In genomic region chr11:48169259-48169658, GRCh38 we compare ENCODE assay signal across 27 cellular contexts. TPM values are rescaled to one million over a fixed set of nuclear protein-coding genes. Genes with fewer than 3 reads are reported as not detected.
A peak's percentile ranks its signal among the peaks of the same experiment; 100 is the strongest.
DNase-seq lines count a peak whose midpoint lies in the region; ATAC-seq, FAIRE-seq and TF ChIP-seq lines count a peak whose summit lies in the region.
"Had no signal": no experiment of that assay in that cellular context is flagged by ENCODE, and none has a peak within 500 bp of the region (broad histone marks: within the 10 kb centered on the region; RNA-seq: fewer than 3 reads in every experiment).

No MANE protein-coding gene starts in this region.

- H3K36me3 ChIP-seq in fibroblast of lung (ENCODE audit: control insufficient read depth, insufficient read depth, low read length), result no peaks in the 10 kb centered on the region
- peaks cover 0 to 17% of the 10 kb centered on the region in 2 donors for H3K36me3 ChIP-seq in thyroid gland
- peaks cover 8 to 17% of the 10 kb centered on the region in 2 donors for H3K36me3 ChIP-seq in kidney (ENCODE audit: control insufficient read depth in 1 of 2, insufficient read depth in 2 of 2, low read length in 2 of 2)
- H3K36me3 ChIP-seq: ovary had no signal

- no peaks in the 10 kb centered on the region for H3K9me3 ChIP-seq in fibroblast of lung (ENCODE audit: control insufficient read depth, insufficient read depth, low read depth, low read length)
- H3K9me3 ChIP-seq in thyroid gland, result no peaks in the 10 kb centered on the region
- H3K9me3 ChIP-seq in kidney (ENCODE audit: control insufficient read depth in 1 of 2, low read length in 2 of 2), result no peaks in the 10 kb centered on the region
- H3K9me3 ChIP-seq: ovary, right lobe of liver had no signal

- FAIRE-seq in kidney (lab: Jason Lieb, UNC), result no peak
- FAIRE-seq: H1, keratinocyte had no signal

- ATAC-seq in natural killer cell, result no peak
- ATAC-seq in natural killer cell treated with Interleukin-12 subunit alpha and Interleukin-12 subunit beta and Interleukin-15 and Interleukin-18, amount 100 ng/mL, for 72 hours, result no peak
- ATAC-seq: activated CD8-positive, alpha-beta T cell treated with anti-CD3 and anti-CD28 coated beads for 36 hours had no signal

- peak overlapping the region; percentile 81 for H3K27ac ChIP-seq in fibroblast of lung (ENCODE audit: insufficient read depth, low read length)
- H3K27ac ChIP-seq in thyroid gland, result peak overlapping the region in 1 of 3 donors; percentile 43
- no peak overlapping the region for H3K27ac ChIP-seq in kidney (ENCODE audit: low read depth in 2 of 2, low read length in 2 of 2)
- H3K27ac ChIP-seq: ovary, right lobe of liver had no signal

- peaks cover 20% of the 10 kb centered on the region for H3K4me1 ChIP-seq in fibroblast of lung (ENCODE audit: control insufficient read depth, extremely low read depth, insufficient read depth, low read length)
- H3K4me1 ChIP-seq in thyroid gland, result peaks cover 7 to 17% of the 10 kb centered on the region in 2 donors
- no peaks in the 10 kb centered on the region for H3K4me1 ChIP-seq in kidney (ENCODE audit: control insufficient read depth in 1 of 2, insufficient read depth in 1 of 2, low read depth in 1 of 2, low read length in 2 of 2)
- H3K4me1 ChIP-seq: right lobe of liver had no signal

- intact Hi-C loops in natural killer cell (cut with micrococcal nuclease), result no loop called here
- intact Hi-C loops in thyroid gland (cut with DNase I), result no loop called here
- intact Hi-C loops in kidney (cut with DNase I), result no loop called here

- H3K79me2 ChIP-seq in fibroblast of lung (ENCODE audit: control insufficient read depth, insufficient read depth, low read length), result no peaks in the 10 kb centered on the region

- H3K27ac Mint-ChIP-seq in natural killer cell (peak overlapping the region; percentile 17 to 63), nephron (peak overlapping the region; percentile 80 to 92 (median 87))
- peak overlapping the region in 1 of 2 donors; percentile 47 for H3K27ac Mint-ChIP-seq in natural killer cell treated with Interleukin-12 subunit alpha and Interleukin-12 subunit beta and Interleukin-15 and Interleukin-18, amount 100 ng/mL, for 72 hours
- H3K27ac Mint-ChIP-seq: activated CD8-positive, alpha-beta T cell treated with anti-CD3 and anti-CD28 coated beads for 36 hours had no signal

- H4K20me1 ChIP-seq in fibroblast of lung (ENCODE audit: control insufficient read depth, extremely low read depth, insufficient read depth, low read length), result no peaks in the 10 kb centered on the region

- H3K36me3 Mint-ChIP-seq in natural killer cell (no peaks in the 10 kb centered on the region), nephron (ENCODE audit: low read depth) (peaks cover 36% of the 10 kb centered on the region)
- peaks cover 18% of the 10 kb centered on the region for H3K36me3 Mint-ChIP-seq in natural killer cell treated with Interleukin-12 subunit alpha and Interleukin-12 subunit beta and Interleukin-15 and Interleukin-18, amount 100 ng/mL, for 72 hours

- no peaks in the 10 kb centered on the region for H3K9me3 Mint-ChIP-seq in natural killer cell
- no peaks in the 10 kb centered on the region for H3K9me3 Mint-ChIP-seq in natural killer cell treated with Interleukin-12 subunit alpha and Interleukin-12 subunit beta and Interleukin-15 and Interleukin-18, amount 100 ng/mL, for 72 hours
- no peaks in the 10 kb centered on the region for H3K9me3 Mint-ChIP-seq in nephron
- H3K9me3 Mint-ChIP-seq: activated CD8-positive, alpha-beta T cell treated with anti-CD3 and anti-CD28 coated beads for 36 hours had no signal

- CTCF ChIA-PET in HEK293T (lab: Yijun Ruan, JAX), result interaction anchor here (1.2 kb wide), 1 partner anchor 235 kb away, joined by 4 read pairs; no protein-coding TSS in a partner anchor

- H3K4me3 ChIP-seq in fibroblast of lung (replicated peaks in 1 of 4; ENCODE audit: control extremely low read depth in 1 of 4, insufficient read depth in 1 of 4, low read depth in 3 of 4, low read length in 4 of 4) (no peak overlapping the region), thyroid gland (replicated peaks in 1 of 3) (no peak overlapping the region), kidney (ENCODE audit: low read length in 2 of 2) (no peak overlapping the region)
- H3K4me3 ChIP-seq: coronary artery, ovary, right lobe of liver had no signal

- TF ChIP-seq CTCF in natural killer cell (IDR thresholded peaks at IDR 0.05) (no peak), fibroblast of lung (conservative IDR thresholded peaks at IDR 0.05 in 1 of 2, IDR thresholded peaks at IDR 0.05 in 1 of 2; ENCODE audit: low read depth in 1 of 2, low read length in 2 of 2) (no peak), nephron (IDR thresholded peaks at IDR 0.05; ENCODE audit: unreplicated experiment in 3 of 3) (no peak), thyroid gland (IDR thresholded peaks at IDR 0.05) (no peak), kidney (IDR thresholded peaks at IDR 0.05; ENCODE audit: borderline replicate concordance, extremely low read depth, insufficient read depth) (no peak)

- no peak overlapping the region for H3K4me3 Mint-ChIP-seq in natural killer cell
- no peak overlapping the region for H3K4me3 Mint-ChIP-seq in natural killer cell treated with Interleukin-12 subunit alpha and Interleukin-12 subunit beta and Interleukin-15 and Interleukin-18, amount 100 ng/mL, for 72 hours
- H3K4me3 Mint-ChIP-seq in nephron, result peak overlapping the region in 1 of 3 experiments; percentile 59
- H3K4me3 Mint-ChIP-seq: activated CD8-positive, alpha-beta T cell treated with anti-CD3 and anti-CD28 coated beads for 36 hours had no signal

- no peaks in the 10 kb centered on the region for H3K27me3 ChIP-seq in fibroblast of lung (ENCODE audit: control insufficient read depth, insufficient read depth, low read length)
- no peaks in the 10 kb centered on the region for H3K27me3 ChIP-seq in thyroid gland
- H3K27me3 ChIP-seq: ovary, right lobe of liver had no signal

- DNase-seq in natural killer cell (no peak), fibroblast of lung (ENCODE audit: low read depth in 2 of 2) (peak in 1 of 2 donors; percentile 14), NCI-H446 (lab: John Stamatoyannopoulos, UW) (no peak), HEK293T (ENCODE audit: extremely low spot score) (no peak), thyroid gland (no peak), kidney (no peak)
- DNase-seq in natural killer cell treated with Interleukin-12 subunit alpha and Interleukin-12 subunit beta and Interleukin-15 and Interleukin-18, amount 100 ng/mL, for 72 hours (ENCODE audit: low spot score), result no peak
- DNase-seq: activated CD4-positive, CD25-positive, alpha-beta regulatory T cell; activated CD8-positive, alpha-beta T cell treated with anti-CD3 and anti-CD28 coated beads for 36 hours; activated T-cell treated with anti-CD3 and anti-CD28 coated beads for 4 hours; DMS79 treated with DMSO at 0.1 percent for 48 hours; mammary epithelial cell; NCI-H2081; NCI-H446 treated with DMSO at 0.1 percent for 48 hours; right lobe of liver; SHP77; stimulated activated CD4-positive, alpha-beta T cell treated with anti-CD3 and anti-CD28 coated beads, Interleukin-15, amount 100 ng/mL, for 24 hours; SW 1271 had no signal

- peak overlapping the region; percentile 37 for H2AFZ ChIP-seq in fibroblast of lung (ENCODE audit: low read length)

- no peak for TF ChIP-seq POLR2A in thyroid gland (IDR thresholded peaks at IDR 0.05)

- POLR2A ChIA-PET in HEK293T (lab: Yijun Ruan, JAX), result no interaction called here

- H3K4me2 ChIP-seq in fibroblast of lung (ENCODE audit: extremely low read depth, insufficient read depth, low read length), result no peak overlapping the region

- H3K4me1 Mint-ChIP-seq in natural killer cell (peaks cover 18 to 32% of the 10 kb centered on the region in 2 donors), nephron (peaks cover 37% of the 10 kb centered on the region)
- peaks cover 6 to 20% of the 10 kb centered on the region in 2 donors for H3K4me1 Mint-ChIP-seq in natural killer cell treated with Interleukin-12 subunit alpha and Interleukin-12 subunit beta and Interleukin-15 and Interleukin-18, amount 100 ng/mL, for 72 hours (ENCODE audit: low read depth in 2 of 2)

- H3K9ac ChIP-seq in fibroblast of lung (ENCODE audit: insufficient read depth, low read length), result no peak overlapping the region
- H3K9ac ChIP-seq in kidney (ENCODE audit: low read length in 2 of 2), result no peak overlapping the region

- 65 to 82% methylated on average over 6 of the region's 6 CpGs for WGBS in thyroid gland, 2 donors

- H3K27me3 Mint-ChIP-seq in natural killer cell (ENCODE audit: low read depth in 2 of 2) (no peaks in the 10 kb centered on the region), nephron (ENCODE audit: low read depth) (no peaks in the 10 kb centered on the region)
- H3K27me3 Mint-ChIP-seq in natural killer cell treated with Interleukin-12 subunit alpha and Interleukin-12 subunit beta and Interleukin-15 and Interleukin-18, amount 100 ng/mL, for 72 hours, result no peaks in the 10 kb centered on the region
- H3K27me3 Mint-ChIP-seq: activated CD8-positive, alpha-beta T cell treated with anti-CD3 and anti-CD28 coated beads for 36 hours had no signal

TF ChIP-seq in HEK293T, 16 proteins besides CTCF, POLR2A, EP300 and RAD21 (continues in another document):
- TF ChIP-seq PKNOX1 (IDR thresholded peaks at IDR 0.05) (no peak), NFRKB (IDR thresholded peaks at IDR 0.05) (no peak), FOXK2 (IDR thresholded peaks at IDR 0.05) (no peak), SUZ12 (IDR thresholded peaks at IDR 0.05) (no peak), SP1 (IDR thresholded peaks at IDR 0.05) (no peak), ELF4 (IDR thresholded peaks at IDR 0.05) (no peak), LEF1 (IDR thresholded peaks at IDR 0.05; ENCODE audit: borderline replicate concordance) (no peak), HDGF (IDR thresholded peaks at IDR 0.05; ENCODE audit: borderline replicate concordance) (no peak), BHLHE40 (IDR thresholded peaks at IDR 0.05; ENCODE audit: borderline replicate concordance) (no peak), ARNT (IDR thresholded peaks at IDR 0.05) (no peak)

RNA-seq across cellular contexts. Expression of gene OR4B1, which starts 47.4 kb away (rescaled TPM):
- total RNA-seq in natural killer cell (not detected), fibroblast of lung (not detected in 2 replicates), thyroid gland (not detected), kidney (not detected)
- total RNA-seq in natural killer cell treated with Interleukin-12 subunit alpha and Interleukin-12 subunit beta and Interleukin-15 and Interleukin-18, amount 100 ng/mL, for 72 hours, result not detected
- polyA plus RNA-seq in fibroblast of lung (not detected in 2 replicates), kidney (ENCODE audit: insufficient read depth, low read depth, low replicate concordance) (not detected)
- not detected in 2 replicates for polyA plus RNA-seq in fibroblast of lung (2012)
- polyA minus RNA-seq in fibroblast of lung (ENCODE audit: low replicate concordance), result not detected in 2 replicates
- total RNA-seq: activated CD8-positive, alpha-beta T cell treated with anti-CD3 and anti-CD28 coated beads for 36 hours; glomerular endothelial cell; H1; mammary epithelial cell; MCF 10A; ovary; right lobe of liver; ureter had no signal
- polyA plus RNA-seq: BJ, H1, keratinocyte, mammary epithelial cell, ovary had no signal
